19 cellular contexts compared by ENCODE assay signal in genomic region chr15:84582583-84583157, GRCh38. TPM values are rescaled to one million over a fixed set of nuclear protein-coding genes. Genes with fewer than 3 reads are reported as not detected.
DNase-seq lines count a peak whose midpoint lies in the region; ATAC-seq and TF ChIP-seq lines count a peak whose summit lies in the region.
"Had no signal": no experiment of that assay in that cellular context is flagged by ENCODE, and none has a peak within 500 bp of the region (broad histone marks: within the 10 kb centered on the region; RNA-seq: fewer than 3 reads in every experiment).

No MANE protein-coding gene starts in this region.

- H3K4me3 ChIP-seq in esophagus (ENCODE audit: low read depth in 1 of 2, low read length in 2 of 2) (no peak overlapping the region), heart right ventricle (no peak overlapping the region)

- H3K4me3 Mint-ChIP-seq in activated naive CD8-positive, alpha-beta T cell treated with anti-CD3 and anti-CD28 coated beads, Interleukin-2, amount 50 U/mL, for 24 hours: no peak overlapping the region
- no peak overlapping the region for H3K4me3 Mint-ChIP-seq in activated naive CD8-positive, alpha-beta T cell treated with anti-CD3 and anti-CD28 coated beads for 36 hours
- H3K4me3 Mint-ChIP-seq: dendritic cell treated with granulocyte-macrophage colony-stimulating factor and Interleukin-4, amounts not matched to agents 40 ng/mL and 50 ng/mL, for 4 days; neural crest cell had no signal

- H3K27me3 ChIP-seq in esophagus (ENCODE audit: control insufficient read depth in 1 of 2, insufficient read depth in 2 of 2, low read length in 2 of 2) (no peaks in the 10 kb centered on the region), heart right ventricle (no peaks in the 10 kb centered on the region)

- peaks cover 10% of the 10 kb centered on the region for H3K4me1 Mint-ChIP-seq in activated naive CD8-positive, alpha-beta T cell treated with anti-CD3 and anti-CD28 coated beads, Interleukin-2, amount 50 U/mL, for 24 hours
- H3K4me1 Mint-ChIP-seq in activated naive CD8-positive, alpha-beta T cell treated with anti-CD3 and anti-CD28 coated beads for 36 hours: no peaks in the 10 kb centered on the region
- H3K4me1 Mint-ChIP-seq: IgD-negative memory B cell, neural crest cell had no signal

- H3K36me3 ChIP-seq in esophagus (ENCODE audit: control insufficient read depth in 2 of 2, insufficient read depth in 2 of 2, low read length in 1 of 2) (no peaks in the 10 kb centered on the region), heart right ventricle (no peaks in the 10 kb centered on the region)

- peak; percentile 61 for ATAC-seq in activated naive CD8-positive, alpha-beta T cell treated with anti-CD3 and anti-CD28 coated beads, Interleukin-2, amount 50 U/mL, for 24 hours
- ATAC-seq in stimulated activated naive CD8-positive, alpha-beta T cell treated with anti-CD3 and anti-CD28 coated beads, Interleukin-15, Interleukin-2, amounts not matched to agents 100 U/mL and 50 U/mL, for 24 hours: peak; percentile 63
- ATAC-seq in HG02571 (IDR thresholded peaks at IDR 0.05; ENCODE audit: unreplicated experiment): no peak
- ATAC-seq in heart right ventricle: no peak
- no peak for ATAC-seq in GM19397 (IDR thresholded peaks at IDR 0.05; ENCODE audit: unreplicated experiment)
- ATAC-seq: Right ventricle myocardium inferior had no signal

- peaks cover 0 to 4% of the 10 kb centered on the region in 2 donors for H3K4me1 ChIP-seq in esophagus (ENCODE audit: control insufficient read depth in 2 of 2, insufficient read depth in 2 of 2, low read length in 1 of 2)
- peaks cover 0 to 1% (median 0%) of the 10 kb centered on the region in 9 donors for H3K4me1 ChIP-seq in heart right ventricle

- H3K27me3 Mint-ChIP-seq in activated naive CD8-positive, alpha-beta T cell treated with anti-CD3 and anti-CD28 coated beads, Interleukin-2, amount 50 U/mL, for 24 hours: peaks cover 18% of the 10 kb centered on the region
- peaks cover 4% of the 10 kb centered on the region for H3K27me3 Mint-ChIP-seq in activated naive CD8-positive, alpha-beta T cell treated with anti-CD3 and anti-CD28 coated beads for 36 hours

- H3K27ac Mint-ChIP-seq in activated naive CD8-positive, alpha-beta T cell treated with anti-CD3 and anti-CD28 coated beads, Interleukin-2, amount 50 U/mL, for 24 hours: peak overlapping the region; percentile 27
- no peak overlapping the region for H3K27ac Mint-ChIP-seq in activated naive CD8-positive, alpha-beta T cell treated with anti-CD3 and anti-CD28 coated beads for 36 hours
- H3K27ac Mint-ChIP-seq: dendritic cell treated with granulocyte-macrophage colony-stimulating factor and Interleukin-4, amounts not matched to agents 40 ng/mL and 50 ng/mL, for 4 days had no signal

- DNase-seq in activated naive CD8-positive, alpha-beta T cell treated with anti-CD3 and anti-CD28 coated beads, Interleukin-2, amount 50 U/mL, for 24 hours: no peak
- DNase-seq in activated naive CD8-positive, alpha-beta T cell treated with anti-CD3 and anti-CD28 coated beads for 36 hours: no peak
- DNase-seq in RPMI7951 (ENCODE audit: low read depth): peak; percentile 56
- no peak for DNase-seq in stimulated activated naive CD8-positive, alpha-beta T cell treated with anti-CD3 and anti-CD28 coated beads, Interleukin-15, Interleukin-2, amounts not matched to agents 100 U/mL and 50 U/mL, for 24 hours
- DNase-seq in heart right ventricle: no peak
- DNase-seq: amygdala, caudate nucleus, NCI-H1694, NCI-H69, T1000 had no signal

- H3K36me3 Mint-ChIP-seq in activated naive CD8-positive, alpha-beta T cell treated with anti-CD3 and anti-CD28 coated beads, Interleukin-2, amount 50 U/mL, for 24 hours (ENCODE audit: low read depth): no peaks in the 10 kb centered on the region
- no peaks in the 10 kb centered on the region for H3K36me3 Mint-ChIP-seq in activated naive CD8-positive, alpha-beta T cell treated with anti-CD3 and anti-CD28 coated beads for 36 hours

- no peak for TF ChIP-seq CTCF in heart right ventricle (IDR thresholded peaks at IDR 0.05)

- peak overlapping the region; percentile 41 to 76 for H3K27ac ChIP-seq in esophagus (ENCODE audit: low read depth in 2 of 2, low read length in 1 of 2)
- no peak overlapping the region for H3K27ac ChIP-seq in heart right ventricle
- H3K27ac ChIP-seq: C4-2B, HL-60 had no signal

- H3K9me3 ChIP-seq in esophagus (ENCODE audit: control insufficient read depth in 2 of 2, insufficient read depth in 1 of 2, low read depth in 1 of 2, low read length in 1 of 2) (no peaks in the 10 kb centered on the region), heart right ventricle (no peaks in the 10 kb centered on the region)

- peaks cover 4% of the 10 kb centered on the region for H3K9me3 Mint-ChIP-seq in activated naive CD8-positive, alpha-beta T cell treated with anti-CD3 and anti-CD28 coated beads, Interleukin-2, amount 50 U/mL, for 24 hours
- H3K9me3 Mint-ChIP-seq in activated naive CD8-positive, alpha-beta T cell treated with anti-CD3 and anti-CD28 coated beads for 36 hours: peaks cover 3% of the 10 kb centered on the region
- H3K9me3 Mint-ChIP-seq: neural crest cell had no signal

- WGBS in esophagus, 2 donors: 80 to 86% methylated on average over 2 of the region's 2 CpGs
- WGBS in heart right ventricle, 2 donors: 75 to 87% methylated on average over 2 of the region's 2 CpGs

- intact Hi-C loops in heart right ventricle (cut with DNase I): loop anchor here in 1 of 10 donors (10.0 kb wide), 1 partner anchor 342 kb away; no protein-coding TSS in a partner anchor

RNA-seq across cellular contexts. Expression of gene ZSCAN2, which starts 18.1 kb away (rescaled TPM):
- 1 to 10 TPM; 5.9 to 7.6 TPM for total RNA-seq in activated naive CD8-positive, alpha-beta T cell treated with anti-CD3 and anti-CD28 coated beads for 36 hours
- total RNA-seq in RPMI7951 (2014; rRNA removed; shearing (Covaris generic)): 7.8 and 15.5 TPM in 2 replicates
- polyA plus RNA-seq in esophagus (under 1 TPM; 0.71 to 0.81 TPM), heart right ventricle (1 to 10 TPM; 4.1 to 4.2 TPM)
- total RNA-seq in heart right ventricle: 1 to 10 TPM; 3.7 to 8.1 (median 5.9) TPM

Comparison
In these comparisons a context has a peak if more than half of its experiments do, and no peak if none do; other contexts are left out.
1. ATAC-seq: peak in activated naive CD8-positive, alpha-beta T cell treated with anti-CD3 and anti-CD28 coated beads, Interleukin-2, amount 50 U/mL, for 24 hours (single experiment) and stimulated activated naive CD8-positive, alpha-beta T cell treated with anti-CD3 and anti-CD28 coated beads, Interleukin-15, Interleukin-2, amounts not matched to agents 100 U/mL and 50 U/mL, for 24 hours (single experiment); none in HG02571 (single experiment), heart right ventricle (0 of 8) and GM19397 (single experiment).
2. H3K27ac ChIP-seq: peak in esophagus (2 of 2); none in heart right ventricle (0 of 10).